Comparison of ENCODE assay signal across 17 cellular contexts in the genomic region with DNA sequence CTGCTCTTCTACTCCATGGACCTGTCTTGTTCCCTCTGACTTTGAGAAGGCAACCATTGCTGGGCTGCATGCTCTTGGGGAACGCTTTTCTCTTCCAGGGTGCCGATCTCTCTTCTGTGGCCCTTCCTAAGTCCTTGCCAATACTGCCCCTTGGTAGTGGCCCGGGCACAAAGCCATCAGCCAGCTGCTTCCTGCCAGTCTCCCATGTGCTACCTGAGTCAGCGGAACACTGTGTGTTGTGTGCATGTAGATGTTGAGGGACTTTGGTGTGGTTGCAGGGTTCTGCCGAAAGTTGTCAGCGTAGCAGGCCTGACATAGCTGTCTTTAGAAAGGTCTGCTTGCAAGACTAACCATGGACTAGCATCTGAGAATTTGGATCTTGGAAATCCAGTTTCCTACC. TPM values are rescaled to one million over a fixed set of nuclear protein-coding genes. Genes with fewer than 3 reads are reported as not detected.
DNase-seq lines count a peak whose midpoint lies in the region; ATAC-seq, FAIRE-seq and TF ChIP-seq lines count a peak whose summit lies in the region.
"Had no signal": no experiment of that assay in that cellular context is flagged by ENCODE, and none has a peak within 500 bp of the region (broad histone marks: within the 10 kb centered on the region; RNA-seq: fewer than 3 reads in every experiment).

No MANE protein-coding gene starts in this region.

- H2AFZ ChIP-seq in Karpas-422 (ENCODE audit: low read length): no peak overlapping the region

- H3K27ac ChIP-seq in CD8-positive, alpha-beta T cell (ENCODE audit: low read depth, low read length): no peak overlapping the region
- peak overlapping the region; percentile 84 for H3K27ac ChIP-seq in Karpas-422 (ENCODE audit: low read length)
- no peak overlapping the region for H3K27ac ChIP-seq in naive thymus-derived CD4-positive, alpha-beta T cell (ENCODE audit: low read depth, low read length)
- H3K27ac ChIP-seq in colonic mucosa: no peak overlapping the region
- no peak overlapping the region for H3K27ac ChIP-seq in kidney (ENCODE audit: low read depth in 2 of 2, low read length in 2 of 2)
- H3K27ac ChIP-seq: adrenal gland, esophagus squamous epithelium, pancreas, upper lobe of right lung had no signal

- no peaks in the 10 kb centered on the region for H3K27me3 ChIP-seq in CD8-positive, alpha-beta T cell (ENCODE audit: insufficient read depth, low read length)
- H3K27me3 ChIP-seq in Karpas-422 (ENCODE audit: low read length) (no peaks in the 10 kb centered on the region), colonic mucosa (no peaks in the 10 kb centered on the region)
- no peaks in the 10 kb centered on the region for H3K27me3 ChIP-seq in naive thymus-derived CD4-positive, alpha-beta T cell (ENCODE audit: control insufficient read depth in 2 of 2, insufficient read depth in 2 of 2, low read length in 2 of 2)
- H3K27me3 ChIP-seq: adrenal gland, esophagus squamous epithelium, heart left ventricle, pancreas, upper lobe of right lung had no signal

- intact Hi-C loops in CD8-positive, alpha-beta T cell (cut with DNase I, micrococcal nuclease): loop anchor here in 1 of 2 experiments (5.0 kb wide), 1 partner anchor 42 kb away; no protein-coding TSS in a partner anchor
- intact Hi-C loops in naive thymus-derived CD4-positive, alpha-beta T cell (cut with micrococcal nuclease): no loop called here
- intact Hi-C loops in colonic mucosa (cut with DNase I): no loop called here
- intact Hi-C loops in kidney (cut with DNase I): no loop called here

- no peaks in the 10 kb centered on the region for H4K20me1 ChIP-seq in Karpas-422 (ENCODE audit: insufficient read depth, low read depth, low read length)

- H3K4me2 ChIP-seq in Karpas-422 (ENCODE audit: low read depth, low read length, poor library complexity, severe bottlenecking): no peak overlapping the region

- peaks cover 46% of the 10 kb centered on the region for H3K4me1 Mint-ChIP-seq in CD8-positive, alpha-beta T cell (ENCODE audit: low read depth)
- peaks cover 0 to 37% (median 27%) of the 10 kb centered on the region in 7 donors for H3K4me1 Mint-ChIP-seq in naive thymus-derived CD4-positive, alpha-beta T cell

- no peaks in the 10 kb centered on the region for H3K27me3 Mint-ChIP-seq in CD8-positive, alpha-beta T cell (ENCODE audit: low read depth)
- peaks cover 0 to 8% (median 0%) of the 10 kb centered on the region in 5 donors for H3K27me3 Mint-ChIP-seq in naive thymus-derived CD4-positive, alpha-beta T cell

- peak; percentile 64 for ATAC-seq in CD8-positive, alpha-beta T cell
- ATAC-seq in naive thymus-derived CD4-positive, alpha-beta T cell: peak; percentile 31
- ATAC-seq in GM18907 (IDR thresholded peaks at IDR 0.05; ENCODE audit: unreplicated experiment): no peak
- ATAC-seq: upper lobe of right lung had no signal

- no peaks in the 10 kb centered on the region for H3K9me3 ChIP-seq in CD8-positive, alpha-beta T cell (ENCODE audit: low read length)
- no peaks in the 10 kb centered on the region for H3K9me3 ChIP-seq in Karpas-422 (ENCODE audit: low read length)
- no peaks in the 10 kb centered on the region for H3K9me3 ChIP-seq in naive thymus-derived CD4-positive, alpha-beta T cell (ENCODE audit: control insufficient read depth in 2 of 3, low read length in 3 of 3)
- H3K9me3 ChIP-seq in colonic mucosa: no peaks in the 10 kb centered on the region
- no peaks in the 10 kb centered on the region for H3K9me3 ChIP-seq in kidney (ENCODE audit: control insufficient read depth in 1 of 2, low read length in 2 of 2)
- H3K9me3 ChIP-seq: adrenal gland, esophagus squamous epithelium, heart left ventricle, pancreas, upper lobe of right lung had no signal

- peak overlapping the region; percentile 8 for H3K4me3 ChIP-seq in CD8-positive, alpha-beta T cell (ENCODE audit: low read depth, low read length)
- H3K4me3 ChIP-seq in Karpas-422 (ENCODE audit: low read length) (no peak overlapping the region), colonic mucosa (no peak overlapping the region), kidney (ENCODE audit: low read length in 2 of 2) (no peak overlapping the region)
- H3K4me3 ChIP-seq in naive thymus-derived CD4-positive, alpha-beta T cell (ENCODE audit: low read length): peak overlapping the region; percentile 2
- H3K4me3 ChIP-seq: adrenal gland, esophagus squamous epithelium, heart left ventricle, pancreas, upper lobe of right lung had no signal

- FAIRE-seq in kidney (lab: Jason Lieb, UNC): no peak
- FAIRE-seq: pancreas had no signal

- no peaks in the 10 kb centered on the region for H3K79me2 ChIP-seq in Karpas-422 (ENCODE audit: low read length)

- peaks cover 70% of the 10 kb centered on the region for H3K4me1 ChIP-seq in CD8-positive, alpha-beta T cell (ENCODE audit: insufficient read depth, low read length)
- H3K4me1 ChIP-seq in Karpas-422 (ENCODE audit: low read length): peaks cover 60% of the 10 kb centered on the region
- peaks cover 48 to 74% of the 10 kb centered on the region in 2 donors for H3K4me1 ChIP-seq in naive thymus-derived CD4-positive, alpha-beta T cell (ENCODE audit: control insufficient read depth in 2 of 2, insufficient read depth in 2 of 2, low read length in 2 of 2)
- peaks cover 4% of the 10 kb centered on the region for H3K4me1 ChIP-seq in colonic mucosa
- H3K4me1 ChIP-seq in kidney (ENCODE audit: control insufficient read depth in 1 of 2, insufficient read depth in 1 of 2, low read depth in 1 of 2, low read length in 2 of 2): no peaks in the 10 kb centered on the region

- no peaks in the 10 kb centered on the region for H3K9me2 ChIP-seq in Karpas-422 (replicated peaks; ENCODE audit: insufficient read depth, low read length)

- H3K4me3 Mint-ChIP-seq in CD8-positive, alpha-beta T cell: no peak overlapping the region
- H3K4me3 Mint-ChIP-seq in naive thymus-derived CD4-positive, alpha-beta T cell: no peak overlapping the region

- POLR2A ChIA-PET in CD8-positive, alpha-beta T cell (lab: Charles Lee): interaction anchor here (0.8 to 2.2 kb wide), 9 partner anchors 10 to 629 kb away, joined by 3 to 8 read pairs (median 3); no protein-coding TSS in a partner anchor
- POLR2A ChIA-PET in naive thymus-derived CD4-positive, alpha-beta T cell (lab: Charles Lee): interaction anchor here (1.0 kb wide), 1 partner anchor 33 kb away, joined by 3 read pairs; no protein-coding TSS in a partner anchor

- H3K9ac ChIP-seq in Karpas-422 (ENCODE audit: low read length) (0 out of 2 replicates have a peak overlapping the region, but pooled peaks have one; percentile 35), colonic mucosa (ENCODE audit: low read depth in 2 of 2, low read length in 2 of 2) (no peak overlapping the region), kidney (ENCODE audit: low read length in 2 of 2) (no peak overlapping the region)

- CTCF ChIA-PET in CD8-positive, alpha-beta T cell (lab: Charles Lee): interaction anchor here (1.3 to 2.7 kb wide), 5 partner anchors 10 to 82 kb away, joined by 3 to 12 read pairs (median 4); no protein-coding TSS in a partner anchor
- CTCF ChIA-PET in naive thymus-derived CD4-positive, alpha-beta T cell (lab: Charles Lee): interaction anchor here (1.1 kb wide), 1 partner anchor 15 kb away, joined by 3 read pairs; no protein-coding TSS in a partner anchor

- no peak overlapping the region for H3K27ac Mint-ChIP-seq in CD8-positive, alpha-beta T cell
- no peak overlapping the region for H3K27ac Mint-ChIP-seq in naive thymus-derived CD4-positive, alpha-beta T cell

- peaks cover 2% of the 10 kb centered on the region for H3K36me3 Mint-ChIP-seq in CD8-positive, alpha-beta T cell
- H3K36me3 Mint-ChIP-seq in naive thymus-derived CD4-positive, alpha-beta T cell: peaks cover 0 to 27% (median 0%) of the 10 kb centered on the region in 5 donors

- no peaks in the 10 kb centered on the region for H3K9me3 Mint-ChIP-seq in CD8-positive, alpha-beta T cell
- no peaks in the 10 kb centered on the region for H3K9me3 Mint-ChIP-seq in naive thymus-derived CD4-positive, alpha-beta T cell

- no peaks in the 10 kb centered on the region for H3K36me3 ChIP-seq in CD8-positive, alpha-beta T cell (ENCODE audit: insufficient read depth, low read length)
- H3K36me3 ChIP-seq in Karpas-422 (ENCODE audit: insufficient read depth, low read length): no peaks in the 10 kb centered on the region
- H3K36me3 ChIP-seq in naive thymus-derived CD4-positive, alpha-beta T cell (ENCODE audit: control insufficient read depth in 2 of 3, insufficient read depth in 3 of 3, low read length in 3 of 3): no peaks in the 10 kb centered on the region
- no peaks in the 10 kb centered on the region for H3K36me3 ChIP-seq in colonic mucosa
- H3K36me3 ChIP-seq in kidney (ENCODE audit: control insufficient read depth in 1 of 2, insufficient read depth in 2 of 2, low read length in 2 of 2): no peaks in the 10 kb centered on the region
- H3K36me3 ChIP-seq: adrenal gland, esophagus squamous epithelium, heart left ventricle, pancreas, upper lobe of right lung had no signal

- peak in 4 of 7 experiments; percentile 29 to 71 (median 46) for DNase-seq in CD8-positive, alpha-beta T cell
- DNase-seq in Karpas-422: no peak
- peak; percentile 27 for DNase-seq in activated effector memory CD4-positive, alpha-beta T cell treated with Interleukin-2 at 50 U/mL for 16 hours
- peak in 2 of 9 donors; percentile 9 to 20 for DNase-seq in naive thymus-derived CD4-positive, alpha-beta T cell
- no peak for DNase-seq in colonic mucosa
- no peak for DNase-seq in NCI-H2171 treated with DMSO at 0.1 percent for 48 hours (lab: John Stamatoyannopoulos, UW)
- no peak for DNase-seq in kidney
- DNase-seq: EL, esophagus squamous epithelium, islet precursor cell, NCI-H2029 treated with DMSO at 0.1 percent for 48 hours, NCI-H748 treated with DMSO at 0.1 percent for 48 hours, pancreas, upper lobe of right lung had no signal

- TF ChIP-seq CTCF in CD8-positive, alpha-beta T cell (IDR thresholded peaks at IDR 0.05): no peak
- TF ChIP-seq CTCF in colonic mucosa (IDR thresholded peaks at IDR 0.05) (no peak), kidney (IDR thresholded peaks at IDR 0.05; ENCODE audit: borderline replicate concordance, extremely low read depth, insufficient read depth) (no peak)

RNA-seq across cellular contexts. Expression of a gene that starts 35.4 kb away (rescaled TPM):
- 10 to 100 TPM; 49.6 to 52.9 TPM for total RNA-seq in CD8-positive, alpha-beta T cell
- 22.2 and 22.7 TPM in 2 replicates for total RNA-seq in Karpas-422 (2014; rRNA removed; shearing (Covaris generic); ENCODE audit: low replicate concordance)
- 10 to 100 TPM; 35.5 to 48.0 (median 40.3) TPM for total RNA-seq in naive thymus-derived CD4-positive, alpha-beta T cell
- 1 to 10 TPM; 5.3 to 8.5 TPM for polyA plus RNA-seq in naive thymus-derived CD4-positive, alpha-beta T cell
- total RNA-seq in colonic mucosa: 10 to 100 TPM; 61.7 to 63.2 TPM
- 40.9 TPM for total RNA-seq in kidney
- 14.3 TPM for polyA plus RNA-seq in kidney (ENCODE audit: insufficient read depth, low read depth, low replicate concordance)

Comparison
In these comparisons a context has a peak if more than half of its experiments do, and no peak if none do; other contexts are left out.
1. DNase-seq: peak in CD8-positive, alpha-beta T cell (4 of 7) and activated effector memory CD4-positive, alpha-beta T cell treated with Interleukin-2 at 50 U/mL for 16 hours (single experiment); none in Karpas-422 (single experiment), colonic mucosa (single experiment), NCI-H2171 treated with DMSO at 0.1 percent for 48 hours (single experiment) and kidney (single experiment).
2. H3K4me3 ChIP-seq: peak in CD8-positive, alpha-beta T cell (single experiment) and naive thymus-derived CD4-positive, alpha-beta T cell (single experiment); none in Karpas-422 (single experiment), colonic mucosa (single experiment) and kidney (0 of 2).